In genomic region chr16:47143329-47143676, GRCh38 we compare ENCODE assay signal across 8 cellular contexts. TPM values are rescaled to one million over a fixed set of nuclear protein-coding genes. Genes with fewer than 3 reads are reported as not detected.
A peak's percentile ranks its signal among the peaks of the same experiment; 100 is the strongest.
DNase-seq lines count a peak whose midpoint lies in the region; ATAC-seq and TF ChIP-seq lines count a peak whose summit lies in the region.

No MANE protein-coding gene starts in this region.

- H3K4me1 Mint-ChIP-seq in CD4-positive, alpha-beta memory T cell: peaks cover 8 to 21% (median 13%) of the 10 kb centered on the region in 4 donors
- peaks cover 18% of the 10 kb centered on the region for H3K4me1 Mint-ChIP-seq in activated CD8-positive, alpha-beta T cell treated with anti-CD3 and anti-CD28 coated beads for 36 hours (ENCODE audit: low read depth)
- peaks cover 21% of the 10 kb centered on the region for H3K4me1 Mint-ChIP-seq in endothelial cell (ENCODE audit: unreplicated experiment)
- peaks cover 27% of the 10 kb centered on the region for H3K4me1 Mint-ChIP-seq in stimulated activated memory B cell treated with anti-CD40 and anti-IgM and Interleukin-4, amounts not matched to agents 10 μg/mL and 1 μg/mL and 100 μg/mL, for 72 hours

- no peaks in the 10 kb centered on the region for H3K9me3 Mint-ChIP-seq in CD4-positive, alpha-beta memory T cell
- no peaks in the 10 kb centered on the region for H3K9me3 Mint-ChIP-seq in activated CD8-positive, alpha-beta T cell treated with anti-CD3 and anti-CD28 coated beads for 36 hours
- no peaks in the 10 kb centered on the region for H3K9me3 Mint-ChIP-seq in endothelial cell (ENCODE audit: unreplicated experiment)
- no peaks in the 10 kb centered on the region for H3K9me3 Mint-ChIP-seq in stimulated activated memory B cell treated with anti-CD40 and anti-IgM and Interleukin-4, amounts not matched to agents 10 μg/mL and 1 μg/mL and 100 μg/mL, for 72 hours

- H3K27me3 Mint-ChIP-seq in CD4-positive, alpha-beta memory T cell: peaks cover 0 to 3% of the 10 kb centered on the region in 2 donors
- H3K27me3 Mint-ChIP-seq in activated CD8-positive, alpha-beta T cell treated with anti-CD3 and anti-CD28 coated beads for 36 hours: peaks cover 28% of the 10 kb centered on the region
- H3K27me3 Mint-ChIP-seq in endothelial cell (ENCODE audit: unreplicated experiment): peaks cover 17% of the 10 kb centered on the region
- no peaks in the 10 kb centered on the region for H3K27me3 Mint-ChIP-seq in stimulated activated memory B cell treated with anti-CD40 and anti-IgM and Interleukin-4, amounts not matched to agents 10 μg/mL and 1 μg/mL and 100 μg/mL, for 72 hours

- H3K27ac ChIP-seq in CD4-positive, alpha-beta memory T cell (ENCODE audit: low read depth, low read length): no peak overlapping the region

- CTCF ChIA-PET in CD4-positive, alpha-beta memory T cell (lab: Charles Lee; ENCODE audit: partially characterized antibody): interaction anchor here (0.7 to 5.1 kb wide), 22 partner anchors 11 to 1021 kb away, joined by 3 to 39 read pairs (median 4); partner anchors contain the start of genes DNAJA2, ITFG1 and PHKB
- CTCF ChIA-PET in activated CD8-positive, alpha-beta T cell treated with anti-CD3 and anti-CD28 coated beads for 36 hours (lab: Charles Lee): interaction anchor here (0.8 to 4.4 kb wide), 23 partner anchors 10 to 1487 kb away, joined by 3 to 47 read pairs (median 4); partner anchors contain the start of genes ABCC12, DNAJA2, ITFG1 and PHKB

- peak; percentile 50 to 78 (median 72) for DNase-seq in CD4-positive, alpha-beta memory T cell
- DNase-seq in NCI-H82 treated with DMSO at 0.1 percent for 48 hours (lab: John Stamatoyannopoulos, UW; ENCODE audit: unreplicated experiment) (peak; percentile 20), endothelial cell (ENCODE audit: low spot score) (peak; percentile 86), mucosa of descending colon (peak; percentile 72 to 86 (median 74))
- peak; percentile 68 for DNase-seq in activated CD8-positive, alpha-beta T cell treated with anti-CD3 and anti-CD28 coated beads for 36 hours

- TF ChIP-seq CTCF in activated CD8-positive, alpha-beta T cell treated with anti-CD3 and anti-CD28 coated beads for 36 hours (IDR thresholded peaks at IDR 0.05): peak; percentile 61
- TF ChIP-seq CTCF in endothelial cell (IDR thresholded peaks at IDR 0.05; ENCODE audit: unreplicated experiment) (peak; percentile 91), mucosa of descending colon (IDR thresholded peaks at IDR 0.05) (peak; percentile 71)

- ATAC-seq in GM19395 (IDR thresholded peaks at IDR 0.05; ENCODE audit: unreplicated experiment) (peak; percentile 65), HG03442 (IDR thresholded peaks at IDR 0.05; ENCODE audit: unreplicated experiment) (peak; percentile 63), mucosa of descending colon (peak; percentile 91)
- peak; percentile 68 for ATAC-seq in activated CD8-positive, alpha-beta T cell treated with anti-CD3 and anti-CD28 coated beads for 36 hours
- ATAC-seq in stimulated activated memory B cell treated with anti-CD40 and anti-IgM and Interleukin-4, amounts not matched to agents 10 μg/mL and 1 μg/mL and 100 μg/mL, for 72 hours: peak; percentile 88

- H3K4me1 ChIP-seq in CD4-positive, alpha-beta memory T cell (ENCODE audit: insufficient read depth, low read length): peaks cover 27% of the 10 kb centered on the region
- H3K4me1 ChIP-seq in mucosa of descending colon (ENCODE audit: low read depth): peaks cover 9% of the 10 kb centered on the region

- no peaks in the 10 kb centered on the region for H3K36me3 Mint-ChIP-seq in CD4-positive, alpha-beta memory T cell
- no peaks in the 10 kb centered on the region for H3K36me3 Mint-ChIP-seq in activated CD8-positive, alpha-beta T cell treated with anti-CD3 and anti-CD28 coated beads for 36 hours (ENCODE audit: low read depth)
- H3K36me3 Mint-ChIP-seq in endothelial cell (ENCODE audit: low read depth, unreplicated experiment): peaks cover 6% of the 10 kb centered on the region
- H3K36me3 Mint-ChIP-seq in stimulated activated memory B cell treated with anti-CD40 and anti-IgM and Interleukin-4, amounts not matched to agents 10 μg/mL and 1 μg/mL and 100 μg/mL, for 72 hours: no peaks in the 10 kb centered on the region

- H3K9me3 ChIP-seq in CD4-positive, alpha-beta memory T cell (ENCODE audit: control insufficient read depth in 1 of 2, low read length in 2 of 2): no peaks in the 10 kb centered on the region
- no peaks in the 10 kb centered on the region for H3K9me3 ChIP-seq in mucosa of descending colon

- H3K27me3 ChIP-seq in CD4-positive, alpha-beta memory T cell (ENCODE audit: insufficient read depth, low read length): no peaks in the 10 kb centered on the region

- no peak overlapping the region for H3K27ac Mint-ChIP-seq in CD4-positive, alpha-beta memory T cell
- no peak overlapping the region for H3K27ac Mint-ChIP-seq in activated CD8-positive, alpha-beta T cell treated with anti-CD3 and anti-CD28 coated beads for 36 hours
- H3K27ac Mint-ChIP-seq in endothelial cell (ENCODE audit: unreplicated experiment): no peak overlapping the region
- H3K27ac Mint-ChIP-seq in stimulated activated memory B cell treated with anti-CD40 and anti-IgM and Interleukin-4, amounts not matched to agents 10 μg/mL and 1 μg/mL and 100 μg/mL, for 72 hours: no peak overlapping the region

- H3K36me3 ChIP-seq in CD4-positive, alpha-beta memory T cell (ENCODE audit: insufficient read depth, low read length): no peaks in the 10 kb centered on the region
- no peaks in the 10 kb centered on the region for H3K36me3 ChIP-seq in mucosa of descending colon (ENCODE audit: low read depth)

- H3K4me3 Mint-ChIP-seq in CD4-positive, alpha-beta memory T cell: peak overlapping the region in 2 of 8 donors; percentile 58 to 79
- peak overlapping the region; percentile 62 for H3K4me3 Mint-ChIP-seq in activated CD8-positive, alpha-beta T cell treated with anti-CD3 and anti-CD28 coated beads for 36 hours
- no peak overlapping the region for H3K4me3 Mint-ChIP-seq in endothelial cell (ENCODE audit: unreplicated experiment)
- H3K4me3 Mint-ChIP-seq in stimulated activated memory B cell treated with anti-CD40 and anti-IgM and Interleukin-4, amounts not matched to agents 10 μg/mL and 1 μg/mL and 100 μg/mL, for 72 hours: peak overlapping the region; percentile 91

- POLR2A ChIA-PET in CD4-positive, alpha-beta memory T cell (lab: Charles Lee; ENCODE audit: partially characterized antibody): interaction anchor here (0.8 to 2.6 kb wide), 5 partner anchors 105 to 1480 kb away, joined by 3 to 23 read pairs (median 4); partner anchors contain the start of genes DNAJA2, ITFG1 and PHKB
- POLR2A ChIA-PET in activated CD8-positive, alpha-beta T cell treated with anti-CD3 and anti-CD28 coated beads for 36 hours (lab: Charles Lee): interaction anchor here (1.1 to 1.4 kb wide), 2 partner anchors 30 to 318 kb away, joined by 3 read pairs; partner anchors contain the start of gene PHKB

- intact Hi-C loops in CD4-positive, alpha-beta memory T cell (cut with micrococcal nuclease): loop anchor here (1.0 to 5.0 kb wide), 5 partner anchors 318 to 1489 kb away; partner anchors contain the start of genes ITFG1, LONP2, ORC6 and PHKB
- intact Hi-C loops in activated CD8-positive, alpha-beta T cell treated with anti-CD3 and anti-CD28 coated beads for 36 hours (cut with micrococcal nuclease): loop anchor here (10.0 kb wide), 2 partner anchors 321 to 1011 kb away; partner anchors contain the start of genes ABCC12, ITFG1 and PHKB
- intact Hi-C loops in mucosa of descending colon (cut with DNase I, micrococcal nuclease): loop anchor here in 1 of 2 donors (5.0 kb wide), 1 partner anchor 1014 kb away; the partner anchor contains the start of gene ABCC12

- peak overlapping the region in 1 of 2 donors; percentile 46 for H3K4me3 ChIP-seq in CD4-positive, alpha-beta memory T cell (ENCODE audit: low read length in 2 of 2)
- peak overlapping the region; percentile 31 for H3K4me3 ChIP-seq in mucosa of descending colon

RNA-seq across cellular contexts. Expression of gene NETO2, which starts 0.4 kb away (rescaled TPM):
- 1 to 10 TPM; 3.0 to 3.2 TPM for total RNA-seq in CD4-positive, alpha-beta memory T cell
- polyA plus RNA-seq in CD4-positive, alpha-beta memory T cell: 1 to 10 TPM; 5.0 to 5.1 TPM
- total RNA-seq in activated CD8-positive, alpha-beta T cell treated with anti-CD3 and anti-CD28 coated beads for 36 hours: 1 to 10 TPM; 2.8 to 3.1 TPM
- total RNA-seq in endothelial cell (ENCODE audit: unreplicated experiment) (20.0 TPM), mucosa of descending colon (10 to 100 TPM in 2 of 3 donors, 1 to 10 TPM in 1; 9.1 to 43.1 (median 10.3) TPM)

Comparison
In these comparisons a context has a peak if more than half of its experiments do, and no peak if none do; other contexts are left out.
1. DNase-seq: peak in every context shown above with its lines; median percentile 86 in endothelial cell; 74 in mucosa of descending colon; 72 in CD4-positive, alpha-beta memory T cell; 68 in activated CD8-positive, alpha-beta T cell treated with anti-CD3 and anti-CD28 coated beads for 36 hours; 20 in NCI-H82 treated with DMSO at 0.1 percent for 48 hours.